Comparison of ENCODE assay signal across 15 cellular contexts in the genomic region with DNA sequence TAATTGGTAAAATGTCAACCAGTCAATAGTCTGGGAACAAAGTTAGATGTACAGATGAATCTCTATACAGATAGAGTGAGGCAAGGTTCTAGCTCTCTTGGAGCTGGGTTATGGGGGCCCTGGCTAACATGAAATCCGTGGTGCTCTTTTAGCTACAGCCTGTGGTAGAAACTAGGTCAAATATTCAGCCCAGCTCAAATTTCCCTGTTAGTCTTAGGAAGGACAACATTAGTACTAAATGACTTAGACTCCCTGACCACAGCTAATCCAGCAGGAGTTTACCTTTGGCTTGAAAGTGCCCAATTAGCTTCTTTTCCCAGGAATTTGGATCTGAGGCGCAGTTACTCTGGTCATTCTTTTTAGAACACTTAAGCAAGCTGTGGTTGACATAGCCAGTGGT.
DNase-seq lines count a peak whose midpoint lies in the region; ATAC-seq and TF ChIP-seq lines count a peak whose summit lies in the region.
"Had no signal": no experiment of that assay in that cellular context is flagged by ENCODE, and none has a peak within 500 bp of the region (broad histone marks: within the 10 kb centered on the region; RNA-seq: fewer than 3 reads in every experiment).

No MANE protein-coding gene starts in this region.

- no peak overlapping the region for H3K27ac Mint-ChIP-seq in GM23338
- H3K27ac Mint-ChIP-seq: B cell; CD4-positive, alpha-beta T cell; H9 had no signal

- H2AFZ ChIP-seq in GM23338 = peak overlapping the region; percentile 29
- H2AFZ ChIP-seq: GM23248 had no signal

- no peaks in the 10 kb centered on the region; the same call in 2 of the 3 replicates for H3K4me1 Mint-ChIP-seq in GM23338
- no peaks in the 10 kb centered on the region for H3K4me1 Mint-ChIP-seq in activated T-cell treated with anti-CD3 and anti-CD28 coated beads, Interleukin-2, amount 50 U/mL, for 4 hours (ENCODE audit: low read depth)
- H3K4me1 Mint-ChIP-seq: B cell, H9 had no signal

- no peaks in the 10 kb centered on the region for H3K9me3 ChIP-seq in gastrocnemius medialis

- no peak overlapping the region for H3K27ac ChIP-seq in GM23338 (ENCODE audit: low read depth)
- peak overlapping the region; percentile 46 to 56 (median 50) for H3K27ac ChIP-seq in gastrocnemius medialis
- H3K27ac ChIP-seq: GM23248 had no signal

- H3K27me3 ChIP-seq in GM23338 (ENCODE audit: insufficient read depth) (no peaks in the 10 kb centered on the region), gastrocnemius medialis (no peaks in the 10 kb centered on the region)

- H3K4me2 ChIP-seq in GM23338 = no peak overlapping the region

- ATAC-seq in GM23338 (no peak), gastrocnemius medialis (peak; percentile 93 to 94), HG02798 (IDR thresholded peaks at IDR 0.05; ENCODE audit: poor library complexity, unreplicated experiment) (no peak)
- ATAC-seq in activated T-cell treated with anti-CD3 and anti-CD28 coated beads, Interleukin-2, amount 50 U/mL, for 4 hours = no peak
- ATAC-seq: HepG2 had no signal

- no peaks in the 10 kb centered on the region for H3K27me3 Mint-ChIP-seq in GM23338 (ENCODE audit: insufficient read depth, low read depth, poor library complexity)
- no peaks in the 10 kb centered on the region for H3K27me3 Mint-ChIP-seq in activated T-cell treated with anti-CD3 and anti-CD28 coated beads, Interleukin-2, amount 50 U/mL, for 4 hours (ENCODE audit: low read depth)
- H3K27me3 Mint-ChIP-seq: B cell; CD4-positive, alpha-beta T cell had no signal

- no peaks in the 10 kb centered on the region for H3K36me3 ChIP-seq in GM23338 (ENCODE audit: insufficient read depth)
- H3K36me3 ChIP-seq in gastrocnemius medialis = no peaks in the 10 kb centered on the region

- DNase-seq in GM23338 (ENCODE audit: low spot score) (no peak), LHCN-M2 (ENCODE audit: low read depth) (peak; percentile 10), astrocyte of the hippocampus (ENCODE audit: low read depth, low spot score) (peak; percentile 1), gastrocnemius medialis (peak in 1 of 2 donors; percentile 11), cardiac septum (ENCODE audit: low spot score) (no peak)
- DNase-seq in activated T-cell treated with anti-CD3 and anti-CD28 coated beads, Interleukin-2, amount 50 U/mL, for 4 hours = no peak
- DNase-seq: C1 segment of cervical spinal cord; Calu3; CD4-positive, alpha-beta T cell; DMS 273 treated with DMSO at 0.1 percent for 48 hours; GM23248; H9 had no signal

- no peak for TF ChIP-seq POLR2A in gastrocnemius medialis (IDR thresholded peaks at IDR 0.05)

- no peaks in the 10 kb centered on the region for H3F3A ChIP-seq in GM23338 (replicated peaks; ENCODE audit: low read depth)

- H3K79me2 ChIP-seq in GM23338 (replicated peaks; ENCODE audit: insufficient read depth) = no peaks in the 10 kb centered on the region

- H3K4me3 ChIP-seq in GM23338 (no peak overlapping the region), gastrocnemius medialis (no peak overlapping the region)
- H3K4me3 ChIP-seq: GM23248 had no signal

- intact Hi-C loops in gastrocnemius medialis (cut with DNase I; ENCODE audit: low total_unique reads) = loop anchor here (5.0 kb wide), 1 partner anchor 70 kb away; no protein-coding TSS in a partner anchor
- intact Hi-C loops in cardiac septum (cut with DNase I) = no loop called here

- peaks cover 2% of the 10 kb centered on the region; the same call in 1 of the 2 replicates for H3K9me2 ChIP-seq in GM23338 (ENCODE audit: insufficient read depth)

- no peaks in the 10 kb centered on the region; the same call in 2 of the 3 replicates for H3K36me3 Mint-ChIP-seq in GM23338 (ENCODE audit: low read depth)
- no peaks in the 10 kb centered on the region for H3K36me3 Mint-ChIP-seq in activated T-cell treated with anti-CD3 and anti-CD28 coated beads, Interleukin-2, amount 50 U/mL, for 4 hours (ENCODE audit: insufficient read depth)

- H4K20me1 ChIP-seq in GM23338 (replicated peaks; ENCODE audit: insufficient read depth) = no peaks in the 10 kb centered on the region

- H3K4me1 ChIP-seq in GM23338 (ENCODE audit: insufficient read depth) (no peaks in the 10 kb centered on the region), gastrocnemius medialis (peaks cover 12 to 13% of the 10 kb centered on the region in 2 donors)

- H3K9me3 Mint-ChIP-seq in GM23338 = 0 out of 3 replicates have a peak, but pooled peaks cover 5% of the 10 kb centered on the region
- no peaks in the 10 kb centered on the region for H3K9me3 Mint-ChIP-seq in activated T-cell treated with anti-CD3 and anti-CD28 coated beads, Interleukin-2, amount 50 U/mL, for 4 hours

- TF ChIP-seq CTCF in GM23338 (conservative IDR thresholded peaks at IDR 0.05; ENCODE audit: low read depth in 2 of 2) (no peak), gastrocnemius medialis (IDR thresholded peaks at IDR 0.05 in 4 of 5, conservative IDR thresholded peaks at IDR 0.05 in 1 of 5) (no peak)

- in situ Hi-C loops in gastrocnemius medialis (cut with MboI; ENCODE audit: low sequenced_read_pairs in 4 of 4) = no loop called here

- no peak overlapping the region for H3K4me3 Mint-ChIP-seq in GM23338
- H3K4me3 Mint-ChIP-seq in activated T-cell treated with anti-CD3 and anti-CD28 coated beads, Interleukin-2, amount 50 U/mL, for 4 hours = no peak overlapping the region
- H3K4me3 Mint-ChIP-seq: B cell; CD4-positive, alpha-beta T cell; H9 had no signal

TF ChIP-seq in GM23338, 12 proteins besides CTCF, POLR2A, EP300 and RAD21:
- TF ChIP-seq CREB1 (CRISPR knock-in tag; IDR thresholded peaks at IDR 0.05; ENCODE audit: low read depth) = no peak
- no peak for TF ChIP-seq JUNB (IDR thresholded peaks at IDR 0.05; ENCODE audit: unreplicated experiment)

Comparison
In these comparisons a context has a peak if more than half of its experiments do, and no peak if none do; other contexts are left out.
1. ATAC-seq: peak in gastrocnemius medialis (2 of 2); none in GM23338 (single experiment), activated T-cell treated with anti-CD3 and anti-CD28 coated beads, Interleukin-2, amount 50 U/mL, for 4 hours (0 of 2) and HG02798 (single experiment).
2. DNase-seq: peak in LHCN-M2 (single experiment) and astrocyte of the hippocampus (single experiment); none in GM23338 (single experiment), activated T-cell treated with anti-CD3 and anti-CD28 coated beads, Interleukin-2, amount 50 U/mL, for 4 hours (single experiment) and cardiac septum (single experiment).